ENCODE assay signal across 5 cellular contexts in the genomic region with DNA sequence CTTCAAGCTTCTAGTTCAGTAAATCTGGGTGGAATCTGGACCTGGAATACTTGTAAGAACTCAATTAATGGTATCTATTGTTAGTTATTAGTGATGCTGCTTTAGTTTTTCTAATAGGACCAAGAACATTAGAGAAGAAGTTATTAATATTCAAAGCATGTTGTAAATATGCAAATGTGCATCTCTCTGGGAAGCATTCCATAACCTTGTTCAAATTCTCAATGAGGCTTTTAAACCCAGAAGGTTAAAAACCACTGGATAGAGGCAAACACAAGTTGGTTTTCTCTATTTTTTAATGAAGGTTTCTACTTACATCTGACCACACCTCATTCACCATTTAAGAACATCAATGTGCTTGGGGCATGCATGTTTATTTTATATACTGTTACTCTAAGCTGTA.
"Had no signal": no experiment of that assay in that cellular context is flagged by ENCODE, and none has a peak within 500 bp of the region (broad histone marks: within the 10 kb centered on the region; RNA-seq: fewer than 3 reads in every experiment).

No MANE protein-coding gene starts in this region.

- ATAC-seq: HepG2 had no signal

- DNase-seq: GM23248, GOT3, H7, KBM-7 had no signal
